Comparison of ENCODE assay signal across 16 cellular contexts in genomic region chr12:18296909-18297280, GRCh38. TPM values are rescaled to one million over a fixed set of nuclear protein-coding genes. Genes with fewer than 3 reads are reported as not detected.
DNase-seq lines count a peak whose midpoint lies in the region; ATAC-seq, FAIRE-seq and TF ChIP-seq lines count a peak whose summit lies in the region.
"Had no signal": no experiment of that assay in that cellular context is flagged by ENCODE, and none has a peak within 500 bp of the region (broad histone marks: within the 10 kb centered on the region; RNA-seq: fewer than 3 reads in every experiment).

No MANE protein-coding gene starts in this region.

- ATAC-seq in upper lobe of right lung (no peak), HG03460 (IDR thresholded peaks at IDR 0.05; ENCODE audit: unreplicated experiment) (no peak)

- 0 out of 2 replicates have a peak, but pooled peaks cover 1% of the 10 kb centered on the region for H3K9me3 ChIP-seq in HUES64 (ENCODE audit: insufficient read depth, low read depth, low read length)
- no peaks in the 10 kb centered on the region for H3K9me3 ChIP-seq in kidney (ENCODE audit: control insufficient read depth in 1 of 2, low read length in 2 of 2)
- H3K9me3 ChIP-seq in upper lobe of right lung = peaks cover 3% of the 10 kb centered on the region

- H3K9ac ChIP-seq in HUES64 (ENCODE audit: low read depth, low read length) (no peak overlapping the region), kidney (ENCODE audit: low read length in 2 of 2) (peak overlapping the region in 1 of 2 donors; percentile 27)
- H3K9ac ChIP-seq: parathyroid adenoma had no signal

- H3K4me3 ChIP-seq in HUES64 (ENCODE audit: low read length) (no peak overlapping the region), choroid plexus epithelial cell (ENCODE audit: low read depth, low read length) (peak overlapping the region; percentile 27), kidney (ENCODE audit: low read length in 2 of 2) (peak overlapping the region; percentile 56 to 62), upper lobe of right lung (peak overlapping the region; percentile 24)

- no peaks in the 10 kb centered on the region for H3K36me3 ChIP-seq in HUES64 (ENCODE audit: insufficient read depth, low read length)
- H3K36me3 ChIP-seq in kidney (ENCODE audit: control insufficient read depth in 1 of 2, insufficient read depth in 2 of 2, low read length in 2 of 2) = no peaks in the 10 kb centered on the region
- no peaks in the 10 kb centered on the region for H3K36me3 ChIP-seq in upper lobe of right lung
- H3K36me3 ChIP-seq: ascending aorta had no signal

- DNase-seq in choroid plexus epithelial cell (ENCODE audit: low read depth) (no peak), kidney (no peak), upper lobe of right lung (no peak), NCI-H748 (lab: John Stamatoyannopoulos, UW; ENCODE audit: unreplicated experiment) (no peak), NCI-H146 treated with DMSO at 0.1 percent for 48 hours (lab: John Stamatoyannopoulos, UW; ENCODE audit: unreplicated experiment) (no peak)
- DNase-seq: activated T-cell treated with anti-CD3 and anti-CD28 coated beads, Interleukin-2, amount 50 U/mL, for 48 hours; COR-L47; effector CD8-positive, alpha-beta T cell; KG1; NCI-H2029; stimulated activated CD4-positive, alpha-beta T cell treated with anti-CD3 and anti-CD28 coated beads, Interleukin-4, amount 100 ng/mL, for 24 hours; SW 1271 had no signal

- FAIRE-seq in kidney (lab: Jason Lieb, UNC) = no peak

- peak overlapping the region; percentile 58 for H3K27ac ChIP-seq in HUES64 (ENCODE audit: low read depth, low read length)
- no peak overlapping the region for H3K27ac ChIP-seq in kidney (ENCODE audit: low read depth in 2 of 2, low read length in 2 of 2)
- no peak overlapping the region for H3K27ac ChIP-seq in upper lobe of right lung
- H3K27ac ChIP-seq: ascending aorta, parathyroid adenoma had no signal

- WGBS in HUES64 = 89% methylated on average over 2 of the region's 3 CpGs

- no peak for TF ChIP-seq CTCF in choroid plexus epithelial cell (conservative IDR thresholded peaks at IDR 0.05; ENCODE audit: low read depth, low read length)
- no peak for TF ChIP-seq CTCF in kidney (IDR thresholded peaks at IDR 0.05; ENCODE audit: borderline replicate concordance, extremely low read depth, insufficient read depth)
- no peak for TF ChIP-seq CTCF in upper lobe of right lung (IDR thresholded peaks at IDR 0.05)

- H3K27me3 ChIP-seq in HUES64 (ENCODE audit: insufficient read depth, low read length) = no peaks in the 10 kb centered on the region
- H3K27me3 ChIP-seq in upper lobe of right lung = no peaks in the 10 kb centered on the region
- H3K27me3 ChIP-seq: ascending aorta had no signal

- intact Hi-C loops in kidney (cut with DNase I) = no loop called here
- intact Hi-C loops in upper lobe of right lung (cut with DNase I) = no loop called here

- H3K4me1 ChIP-seq in HUES64 (ENCODE audit: insufficient read depth, low read length) (peaks cover 37% of the 10 kb centered on the region), kidney (ENCODE audit: control insufficient read depth in 1 of 2, insufficient read depth in 1 of 2, low read depth in 1 of 2, low read length in 2 of 2) (no peaks in the 10 kb centered on the region), upper lobe of right lung (no peaks in the 10 kb centered on the region)
- H3K4me1 ChIP-seq: ascending aorta, parathyroid adenoma had no signal

RNA-seq across cellular contexts. Expression of gene PIK3C2G, which starts 35.6 kb away (rescaled TPM):
- polyA plus RNA-seq in HUES64 (2013, experiment 1 of 2) = not detected
- polyA plus RNA-seq in HUES64 (2013, experiment 2 of 2) = not detected
- total RNA-seq in kidney (5.8 TPM), upper lobe of right lung (0.69 TPM)
- 4.4 TPM for polyA plus RNA-seq in kidney (ENCODE audit: insufficient read depth, low read depth, low replicate concordance)
- total RNA-seq: ascending aorta had no signal
